In the genomic region with DNA sequence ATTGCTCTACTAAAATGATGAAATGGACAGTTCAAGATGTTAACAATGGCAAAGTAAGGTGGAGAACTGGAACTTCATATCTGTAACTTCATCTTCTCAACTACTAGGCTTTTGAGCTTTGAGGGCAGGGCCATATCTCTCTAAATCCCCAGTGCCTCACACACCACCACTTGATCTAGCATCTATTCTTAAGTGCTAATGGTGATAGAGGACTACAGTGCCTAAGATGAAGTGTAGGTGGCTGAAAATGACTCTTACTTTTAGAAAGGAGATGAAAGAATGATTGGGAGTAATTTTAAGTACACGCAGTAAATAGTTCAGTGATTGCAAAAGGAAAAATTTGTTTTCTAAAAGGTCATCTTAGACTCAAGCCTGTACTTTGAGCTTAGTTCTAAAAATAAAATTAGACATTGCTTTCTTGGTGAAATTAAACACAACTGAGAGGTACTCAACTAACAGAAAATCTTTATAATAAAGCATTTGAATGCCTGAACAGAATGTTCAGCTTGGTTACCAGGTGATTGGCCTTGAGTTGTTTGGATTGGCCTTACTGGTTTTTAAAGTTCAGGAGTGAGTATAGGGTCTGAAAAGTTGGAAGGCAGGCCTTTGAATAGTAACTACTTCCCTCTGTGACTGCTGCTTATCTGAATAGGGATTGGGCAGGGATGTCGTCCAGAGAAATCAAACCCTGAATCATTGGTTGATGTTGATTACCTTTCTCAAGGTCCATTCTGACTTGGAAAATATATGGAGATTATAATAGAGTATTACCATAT, we compare ENCODE assay signal across 20 cellular contexts.
"Had no signal": no experiment of that assay in that cellular context is flagged by ENCODE, and none has a peak within 500 bp of the region (broad histone marks: within the 10 kb centered on the region; RNA-seq: fewer than 3 reads in every experiment).

No MANE protein-coding gene starts in this region.

- H3K27me3 ChIP-seq: colonic mucosa, gastrocnemius medialis, ovary, sigmoid colon, testis, tibial nerve had no signal

- H3K9me3 ChIP-seq: colonic mucosa, gastrocnemius medialis, ovary, right atrium auricular region, sigmoid colon, testis, tibial nerve had no signal

- H3K36me3 ChIP-seq: colonic mucosa, gastrocnemius medialis, ovary, right atrium auricular region, sigmoid colon, tibial nerve had no signal

- H3K9me3 Mint-ChIP-seq: natural killer cell; stimulated activated naive CD8-positive, alpha-beta T cell treated with anti-CD3 and anti-CD28 coated beads, Interleukin-15, amount 100 ng/mL, for 72 hours had no signal

- H3K27ac ChIP-seq: colonic mucosa, ovary, right atrium auricular region, sigmoid colon, skin epidermis, testis, tibial nerve had no signal

- H3K36me3 Mint-ChIP-seq: mesothelial cell of epicardium; natural killer cell; stimulated activated naive B cell treated with anti-CD40 and anti-IgM and Interleukin-4, amounts not matched to agents 10 μg/mL and 1 μg/mL and 100 μg/mL, for 72 hours had no signal

- DNase-seq: colonic mucosa; effector CD4-positive, alpha-beta T cell; gastrocnemius medialis; glutamatergic neuron; islet precursor cell; left ventricle myocardium superior; natural killer cell; ovary; sigmoid colon; stimulated activated CD4-positive, alpha-beta T cell treated with anti-CD3 and anti-CD28 coated beads, Interleukin-2, amount 100 ng/mL, for 24 hours; stimulated activated CD4-positive, alpha-beta T cell treated with anti-CD3 and anti-CD28 coated beads, Interleukin-4, amount 100 ng/mL, for 4 hours; stimulated activated naive B cell treated with anti-CD40 and anti-IgM and Interleukin-4, amounts not matched to agents 10 μg/mL and 1 μg/mL and 100 μg/mL, for 72 hours; stimulated activated naive CD8-positive, alpha-beta T cell treated with anti-CD3 and anti-CD28 coated beads, Interleukin-15, amount 100 ng/mL, for 72 hours; testis had no signal

- H3K4me3 Mint-ChIP-seq: mesothelial cell of epicardium; natural killer cell; neural crest cell; stimulated activated naive B cell treated with anti-CD40 and anti-IgM and Interleukin-4, amounts not matched to agents 10 μg/mL and 1 μg/mL and 100 μg/mL, for 72 hours; stimulated activated naive CD8-positive, alpha-beta T cell treated with anti-CD3 and anti-CD28 coated beads, Interleukin-15, amount 100 ng/mL, for 72 hours had no signal

- ATAC-seq: esophagus mucosa; gastrocnemius medialis; left ventricle myocardium superior; natural killer cell; stimulated activated naive B cell treated with anti-CD40 and anti-IgM and Interleukin-4, amounts not matched to agents 10 μg/mL and 1 μg/mL and 100 μg/mL, for 72 hours; stimulated activated naive CD8-positive, alpha-beta T cell treated with anti-CD3 and anti-CD28 coated beads, Interleukin-15, amount 100 ng/mL, for 72 hours had no signal

- H3K4me1 ChIP-seq: colonic mucosa, right atrium auricular region, sigmoid colon, testis, tibial nerve had no signal

- H3K27me3 Mint-ChIP-seq: stimulated activated naive B cell treated with anti-CD40 and anti-IgM and Interleukin-4, amounts not matched to agents 10 μg/mL and 1 μg/mL and 100 μg/mL, for 72 hours; stimulated activated naive CD8-positive, alpha-beta T cell treated with anti-CD3 and anti-CD28 coated beads, Interleukin-15, amount 100 ng/mL, for 72 hours had no signal

- H3K4me3 ChIP-seq: colonic mucosa, gastrocnemius medialis, ovary, right atrium auricular region, sigmoid colon, skin epidermis, testis, tibial nerve had no signal

- H3K27ac Mint-ChIP-seq: mesothelial cell of epicardium; natural killer cell; stimulated activated naive B cell treated with anti-CD40 and anti-IgM and Interleukin-4, amounts not matched to agents 10 μg/mL and 1 μg/mL and 100 μg/mL, for 72 hours had no signal

- H3K4me1 Mint-ChIP-seq: mesothelial cell of epicardium, neural crest cell had no signal
